8 cellular contexts compared by ENCODE assay signal in genomic region chr15:68794869-68795268, GRCh38. TPM values are rescaled to one million over a fixed set of nuclear protein-coding genes. Genes with fewer than 3 reads are reported as not detected.
A peak's percentile ranks its signal among the peaks of the same experiment; 100 is the strongest.
DNase-seq lines count a peak whose midpoint lies in the region; ATAC-seq and TF ChIP-seq lines count a peak whose summit lies in the region.

No MANE protein-coding gene starts in this region.

- H3K79me2 ChIP-seq in parathyroid adenoma: peaks cover 17% of the 10 kb centered on the region

- H3K9me3 Mint-ChIP-seq in CD4-positive, alpha-beta T cell: no peaks in the 10 kb centered on the region
- H3K9me3 Mint-ChIP-seq in T-cell: no peaks in the 10 kb centered on the region

- no peaks in the 10 kb centered on the region for H3K36me3 ChIP-seq in parathyroid adenoma (ENCODE audit: control insufficient read depth, insufficient read depth, low read length)

- intact Hi-C loops in CD4-positive, alpha-beta T cell (cut with DNase I, micrococcal nuclease): no loop called here

- peaks cover 15% of the 10 kb centered on the region for H3K4me1 ChIP-seq in parathyroid adenoma

- no peak for DNase-seq in CD4-positive, alpha-beta T cell
- DNase-seq in T-cell (no peak), fibroblast of villous mesenchyme (ENCODE audit: low read depth) (peak; percentile 14), NCI-H226 (no peak), kidney glomerular epithelial cell (lab: John Stamatoyannopoulos, UW) (no peak)

- no peak overlapping the region for H2AFZ ChIP-seq in parathyroid adenoma

- H3K27ac ChIP-seq in CD4-positive, alpha-beta T cell (ENCODE audit: low read depth, low read length): no peak overlapping the region
- H3K27ac ChIP-seq in parathyroid adenoma: peak overlapping the region; percentile 32

- POLR2A ChIA-PET in CD4-positive, alpha-beta T cell (lab: Charles Lee): interaction anchor here (0.9 to 3.1 kb wide), 9 partner anchors 8 to 518 kb away, joined by 3 to 94 read pairs (median 4); partner anchors contain the start of genes ANP32A and FEM1B
- POLR2A ChIA-PET in T-cell (lab: Charles Lee): interaction anchor here (0.8 to 1.7 kb wide), 3 partner anchors 8 to 21 kb away, joined by 3 to 8 read pairs (median 3); no protein-coding TSS in a partner anchor

- H3K4me3 ChIP-seq in fibroblast of villous mesenchyme (ENCODE audit: low read depth, low read length): no peak overlapping the region
- peak overlapping the region; percentile 33 for H3K4me3 ChIP-seq in parathyroid adenoma (ENCODE audit: low read depth, low read length)

- no peak for TF ChIP-seq CTCF in CD4-positive, alpha-beta T cell (IDR thresholded peaks at IDR 0.05)
- TF ChIP-seq CTCF in fibroblast of villous mesenchyme (IDR thresholded peaks at IDR 0.05; ENCODE audit: insufficient read depth, low read depth, low read length) (no peak), parathyroid adenoma (IDR thresholded peaks at IDR 0.05) (no peak)

- H3K4me2 ChIP-seq in parathyroid adenoma (ENCODE audit: low read length): peak overlapping the region; percentile 48

- no peaks in the 10 kb centered on the region for H3K27me3 ChIP-seq in CD4-positive, alpha-beta T cell (ENCODE audit: control insufficient read depth, insufficient read depth, low read length)
- no peaks in the 10 kb centered on the region for H3K27me3 ChIP-seq in parathyroid adenoma (ENCODE audit: control insufficient read depth, insufficient read depth, low read length)

- peaks cover 100% of the 10 kb centered on the region for H3K4me1 Mint-ChIP-seq in CD4-positive, alpha-beta T cell (ENCODE audit: low read depth)
- peaks cover 95 to 99% (median 97%) of the 10 kb centered on the region in 3 donors for H3K4me1 Mint-ChIP-seq in T-cell

- CTCF ChIA-PET in CD4-positive, alpha-beta T cell (lab: Charles Lee): interaction anchor here (1.0 to 2.1 kb wide), 4 partner anchors 10 to 81 kb away, joined by 3 to 8 read pairs (median 4); no protein-coding TSS in a partner anchor
- CTCF ChIA-PET in T-cell (lab: Charles Lee): interaction anchor here (0.6 to 3.1 kb wide), 9 partner anchors 9 to 1230 kb away, joined by 3 to 21 read pairs (median 4); partner anchors contain the start of gene ANP32A (in 1 of the 2)

- no peak for ATAC-seq in CD4-positive, alpha-beta T cell (ENCODE audit: poor library complexity)
- ATAC-seq in T-cell (replicated peaks in 1 of 4): no peak
- no peak for ATAC-seq in GM19463 (IDR thresholded peaks at IDR 0.05; ENCODE audit: unreplicated experiment)
- no peak for ATAC-seq in HG03354 (IDR thresholded peaks at IDR 0.05; ENCODE audit: poor library complexity, severe bottlenecking, unreplicated experiment)

- H3K9me3 ChIP-seq in CD4-positive, alpha-beta T cell (ENCODE audit: control insufficient read depth, low read length): no peaks in the 10 kb centered on the region
- no peaks in the 10 kb centered on the region for H3K9me3 ChIP-seq in parathyroid adenoma (ENCODE audit: control insufficient read depth, low read length)

- H3K27me3 Mint-ChIP-seq in CD4-positive, alpha-beta T cell: no peaks in the 10 kb centered on the region
- H3K27me3 Mint-ChIP-seq in T-cell: no peaks in the 10 kb centered on the region

- peak overlapping the region; percentile 52 for H3K4me3 Mint-ChIP-seq in CD4-positive, alpha-beta T cell
- peak overlapping the region; percentile 28 to 65 (median 58) for H3K4me3 Mint-ChIP-seq in T-cell

- H3K9ac ChIP-seq in parathyroid adenoma: no peak overlapping the region

- H3K27ac Mint-ChIP-seq in CD4-positive, alpha-beta T cell: peak overlapping the region; percentile 76
- peak overlapping the region; percentile 75 to 83 for H3K27ac Mint-ChIP-seq in T-cell

- H3K36me3 Mint-ChIP-seq in CD4-positive, alpha-beta T cell (ENCODE audit: low read depth): peaks cover 17% of the 10 kb centered on the region
- H3K36me3 Mint-ChIP-seq in T-cell: no peaks in the 10 kb centered on the region

RNA-seq across cellular contexts. Expression of gene ANP32A, which starts 25.8 kb away (rescaled TPM):
- 10 to 100 TPM; 55.1 to 57.3 TPM for total RNA-seq in CD4-positive, alpha-beta T cell
- 100 to 1,000 TPM in 4 of 5 donors, 10 to 100 TPM in 1; 93.2 to 123 (median 116) TPM for total RNA-seq in T-cell
- 28.7 and 38.0 TPM in 2 replicates for total RNA-seq in fibroblast of villous mesenchyme
